ENCODE assay signal across 8 cellular contexts in genomic region chr5:141199359-141200235, GRCh38. TPM values are rescaled to one million over a fixed set of nuclear protein-coding genes. Genes with fewer than 3 reads are reported as not detected.
DNase-seq lines count a peak whose midpoint lies in the region; ATAC-seq and TF ChIP-seq lines count a peak whose summit lies in the region.

TSS of gene PCDHB11 (plus strand) at chr5:141199627. CDS start at chr5:141199775, 148 bp downstream.

- H3K4me3 ChIP-seq in iPS-15b (ENCODE audit: low read depth, low read length): peak within 1 kb of the TSS; percentile 8

- H3K27me3 Mint-ChIP-seq in HFFc6 (ENCODE audit: insufficient read depth): peaks cover 2% of the 10 kb centered on the region; the same call in 1 of the 2 replicates

- no peak within 1 kb of the TSS for H3K9ac ChIP-seq in iPS-15b (ENCODE audit: low read depth, low read length)

- peak; percentile 53 for DNase-seq in ACHN
- no peak for DNase-seq in HFFc6
- peak; percentile 59 for DNase-seq in OCI-M1 (lab: John Stamatoyannopoulos, UW)
- no peak for DNase-seq in NCI-H1092 treated with DMSO at 0.1 percent for 48 hours (lab: John Stamatoyannopoulos, UW)
- DNase-seq in activated CD4-positive, CD25-positive, alpha-beta regulatory T cell (lab: John Stamatoyannopoulos, UW): no peak
- DNase-seq in caudate nucleus (lab: John Stamatoyannopoulos, UW): no peak

- H3K36me3 Mint-ChIP-seq in HFFc6 (ENCODE audit: low read depth): peaks cover 14% of the 10 kb centered on the region

- no peaks in the 10 kb centered on the region for H3K27me3 ChIP-seq in iPS-15b (ENCODE audit: control insufficient read depth, insufficient read depth, low read length)

- no peak for ATAC-seq in GM21526 (IDR thresholded peaks at IDR 0.05; ENCODE audit: low FRiP score, unreplicated experiment)

- peak; percentile 66 for TF ChIP-seq CTCF in HFFc6 (IDR thresholded peaks at IDR 0.05)

- no peak within 1 kb of the TSS for H3K27ac Mint-ChIP-seq in HFFc6

- H3K27ac ChIP-seq in caudate nucleus (ENCODE audit: low read depth, low read length): no peak within 1 kb of the TSS

- H3K4me1 Mint-ChIP-seq in HFFc6 (ENCODE audit: low read depth): no peaks in the 10 kb centered on the region

- no peaks in the 10 kb centered on the region for H3K4me1 ChIP-seq in iPS-15b (ENCODE audit: control insufficient read depth, insufficient read depth, low read length)

- peak within 1 kb of the TSS; percentile 55 for H3K4me3 Mint-ChIP-seq in HFFc6

- in situ Hi-C loops in ACHN (cut with HindIII; ENCODE audit: low pct_ligation_motif_present, low pct_unique_long_range_greater_than_20kb, low sequenced_read_pairs): no loop called here

- H3K9me3 ChIP-seq in iPS-15b (ENCODE audit: control insufficient read depth, insufficient read depth, low read length): no peaks in the 10 kb centered on the region

- H3K36me3 ChIP-seq in iPS-15b (ENCODE audit: control insufficient read depth, insufficient read depth, low read length): no peaks in the 10 kb centered on the region

- H3K9me3 Mint-ChIP-seq in HFFc6: peaks cover 52% of the 10 kb centered on the region

RNA-seq across cellular contexts. Expression of gene PCDHB11, which starts in this region (rescaled TPM):
- under 1 TPM; 0.33 to 0.54 (median 0.47) TPM for total RNA-seq in HFFc6 (2021; fragmentation: NEBNext Ultra II Directional; extraction: Animal tissue kit (Norgen Biotek cat#: 25700))

Comparison
In these comparisons a context has a peak if more than half of its experiments do, and no peak if none do; other contexts are left out.
1. DNase-seq: peak in ACHN (single experiment) and OCI-M1 (single experiment); none in HFFc6 (single experiment), NCI-H1092 treated with DMSO at 0.1 percent for 48 hours (single experiment), activated CD4-positive, CD25-positive, alpha-beta regulatory T cell (0 of 4) and caudate nucleus (0 of 61).